ENCODE assay signal across 15 cellular contexts in the genomic region with DNA sequence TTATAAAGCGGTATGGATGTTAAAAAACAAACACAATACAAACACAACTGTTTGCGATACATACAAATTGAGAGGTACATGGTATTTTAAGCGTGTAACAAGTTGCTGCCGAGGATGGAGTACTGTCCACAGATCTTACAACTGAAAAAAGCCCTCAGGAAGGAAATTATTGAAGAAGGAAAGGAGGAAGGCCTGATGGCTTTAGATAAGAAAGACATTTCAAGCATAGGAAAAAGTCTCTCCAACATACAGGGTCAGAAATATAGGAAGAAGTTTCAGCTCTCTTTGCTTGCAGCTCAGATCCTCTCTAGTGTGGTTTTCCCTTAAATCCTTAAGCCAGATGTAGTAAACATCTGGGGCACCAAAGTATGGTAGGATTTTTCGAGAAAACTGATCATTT.
"Had no signal": no experiment of that assay in that cellular context is flagged by ENCODE, and none has a peak within 500 bp of the region (broad histone marks: within the 10 kb centered on the region; RNA-seq: fewer than 3 reads in every experiment).

No MANE protein-coding gene starts in this region.

- DNase-seq: activated effector memory CD4-positive, alpha-beta T cell treated with anti-CD3 and anti-CD28 coated beads, Interleukin-2, amount 50 U/mL, for 16 hours; activated T-cell treated with anti-CD3 and anti-CD28 coated beads, Interleukin-2, amount 50 U/mL, for 1 hour; aorta; foreskin melanocyte; heart right ventricle; left lung; mesenchymal stem cell; ovary; stimulated activated CD4-positive, alpha-beta T cell treated with anti-CD3 and anti-CD28 coated beads, Interleukin-4, amount 100 ng/mL, for 1 hour; stimulated activated CD8-positive, alpha-beta memory T cell treated with anti-CD3 and anti-CD28 coated beads, Interleukin-4, amount 100 ng/mL, for 48 hours; upper lobe of right lung had no signal

- ATAC-seq: activated naive CD4-positive, alpha-beta T cell treated with anti-CD3 and anti-CD28 coated beads, Interleukin-2, amount 50 U/mL, for 72 hours; heart right ventricle; left lung; upper lobe of right lung had no signal

- H3K4me1 Mint-ChIP-seq: neural progenitor cell had no signal

- H3K9me3 Mint-ChIP-seq: activated naive CD4-positive, alpha-beta T cell treated with anti-CD3 and anti-CD28 coated beads, Interleukin-2, amount 50 U/mL, for 72 hours; neural progenitor cell; stimulated activated naive CD8-positive, alpha-beta T cell treated with anti-CD3 and anti-CD28 coated beads, Interleukin-15, Interleukin-2, amounts not matched to agents 100 ng/mL and 50 ng/mL, for 24 hours had no signal

- H3K27ac Mint-ChIP-seq: neural progenitor cell; stimulated activated naive CD8-positive, alpha-beta T cell treated with anti-CD3 and anti-CD28 coated beads, Interleukin-15, Interleukin-2, amounts not matched to agents 100 ng/mL and 50 ng/mL, for 24 hours had no signal

- H3K4me3 Mint-ChIP-seq: neural progenitor cell; stimulated activated naive CD8-positive, alpha-beta T cell treated with anti-CD3 and anti-CD28 coated beads, Interleukin-15, Interleukin-2, amounts not matched to agents 100 ng/mL and 50 ng/mL, for 24 hours had no signal

- H3K27me3 Mint-ChIP-seq: stimulated activated naive CD8-positive, alpha-beta T cell treated with anti-CD3 and anti-CD28 coated beads, Interleukin-15, Interleukin-2, amounts not matched to agents 100 ng/mL and 50 ng/mL, for 24 hours had no signal

- H3K9me3 ChIP-seq: breast epithelium, heart right ventricle, left lung, ovary, upper lobe of right lung had no signal
